8 cellular contexts compared by ENCODE assay signal in genomic region chr15:20582109-20582725, GRCh38. TPM values are rescaled to one million over a fixed set of nuclear protein-coding genes. Genes with fewer than 3 reads are reported as not detected.
"Had no signal": no experiment of that assay in that cellular context is flagged by ENCODE, and none has a peak within 500 bp of the region (broad histone marks: within the 10 kb centered on the region; RNA-seq: fewer than 3 reads in every experiment).

No MANE protein-coding gene starts in this region.

RNA-seq across cellular contexts. Expression of gene GOLGA6L6, which starts 40.6 kb away (rescaled TPM):
- total RNA-seq: LHCN-M2, MCF 10A, NCI-H460, OCI-LY7, PC-9, Peyer's patch, SJCRH30, SK-MEL-5 had no signal
